14 cellular contexts compared by ENCODE assay signal in the genomic region with DNA sequence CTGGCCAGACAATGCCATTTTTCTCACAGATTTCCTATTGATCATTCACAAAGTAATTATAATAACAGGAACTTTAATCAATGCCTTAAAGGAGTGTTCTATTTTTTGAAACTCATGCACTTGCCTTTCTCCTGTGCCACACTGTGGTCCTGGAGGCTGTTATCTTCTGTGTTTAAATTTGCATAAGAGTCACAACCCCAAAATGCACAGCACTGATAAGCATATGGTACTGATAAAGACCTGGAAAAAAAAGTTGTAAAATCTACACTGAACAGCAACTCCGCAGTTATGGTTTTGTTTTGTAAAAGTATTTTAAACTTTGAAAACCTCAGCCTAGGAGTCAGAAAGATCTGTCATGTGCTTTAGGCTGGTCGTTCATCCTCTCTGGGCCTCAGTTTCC. TPM values are rescaled to one million over a fixed set of nuclear protein-coding genes. Genes with fewer than 3 reads are reported as not detected.
A peak's percentile ranks its signal among the peaks of the same experiment; 100 is the strongest.
DNase-seq lines count a peak whose midpoint lies in the region; ATAC-seq, FAIRE-seq and TF ChIP-seq lines count a peak whose summit lies in the region.
"Had no signal": no experiment of that assay in that cellular context is flagged by ENCODE, and none has a peak within 500 bp of the region (broad histone marks: within the 10 kb centered on the region; RNA-seq: fewer than 3 reads in every experiment).

No MANE protein-coding gene starts in this region.

- H3K36me3 ChIP-seq in HepG2 (replicated peaks in 1 of 2; ENCODE audit: control insufficient read depth in 1 of 2, insufficient read depth in 2 of 2, low read length in 2 of 2) = peaks cover 18 to 55% of the 10 kb centered on the region in 2 experiments
- peaks cover 0 to 11% (median 2%) of the 10 kb centered on the region in 4 donors for H3K36me3 ChIP-seq in right lobe of liver
- no peaks in the 10 kb centered on the region; the same call in 2 of the 3 replicates for H3K36me3 ChIP-seq in K562 (ENCODE audit: control insufficient read depth, insufficient read depth, low read length)
- no peaks in the 10 kb centered on the region for H3K36me3 ChIP-seq in hepatocyte (replicated peaks; ENCODE audit: insufficient read depth, low read depth)
- H3K36me3 ChIP-seq: BLaER1 had no signal

- H3K9me2 ChIP-seq in hepatocyte (replicated peaks; ENCODE audit: insufficient read depth) = no peaks in the 10 kb centered on the region

- no peaks in the 10 kb centered on the region for H3K9me1 ChIP-seq in K562 (ENCODE audit: control insufficient read depth, insufficient read depth, low read length)

- H3K4me2 ChIP-seq in HepG2 (ENCODE audit: low read depth, low read length) = no peak overlapping the region
- H3K4me2 ChIP-seq in K562 (ENCODE audit: insufficient read depth, low read length) = peak overlapping the region; percentile 32
- peak overlapping the region; percentile 37 for H3K4me2 ChIP-seq in hepatocyte
- H3K4me2 ChIP-seq: BLaER1 had no signal

- no peak overlapping the region for H2AFZ ChIP-seq in HepG2 (ENCODE audit: low read length)
- no peak overlapping the region for H2AFZ ChIP-seq in K562 (ENCODE audit: low read depth, low read length)
- H2AFZ ChIP-seq in hepatocyte = no peak overlapping the region

- no peak for ATAC-seq in HepG2
- ATAC-seq in right lobe of liver = no peak
- peak; percentile 82 for ATAC-seq in K562
- no peak for ATAC-seq in GM21526 (IDR thresholded peaks at IDR 0.05; ENCODE audit: low FRiP score, unreplicated experiment)
- ATAC-seq in GM18498 (IDR thresholded peaks at IDR 0.05; ENCODE audit: unreplicated experiment) = no peak
- no peak for ATAC-seq in stimulated activated naive CD8-positive, alpha-beta T cell treated with anti-CD3 and anti-CD28 coated beads, Interleukin-15, Interleukin-2, amounts not matched to agents 100 U/mL and 50 U/mL, for 24 hours

- no peak for FAIRE-seq in HepG2 (lab: Jason Lieb, UNC)
- FAIRE-seq in K562 (lab: Jason Lieb, UNC) = peak; percentile 89
- no peak for FAIRE-seq in urothelium cell line (lab: Jason Lieb, UNC)

- CTCF ChIA-PET in HepG2 (lab: Yijun Ruan, JAX; ENCODE audit: low intra/inter-chr PET ratio, low total read pairs) = no interaction called here
- CTCF ChIA-PET in K562 (lab: Yijun Ruan, JAX; ENCODE audit: low intra/inter-chr PET ratio) = no interaction called here

- no peak overlapping the region for H3K4me3 ChIP-seq in HepG2 (replicated peaks in 1 of 3; ENCODE audit: insufficient read depth in 1 of 3, low read depth in 2 of 3, low read length in 3 of 3)
- H3K4me3 ChIP-seq in right lobe of liver = no peak overlapping the region
- H3K4me3 ChIP-seq in K562 = no peak overlapping the region
- no peak overlapping the region for H3K4me3 ChIP-seq in hepatocyte
- H3K4me3 ChIP-seq: BLaER1 had no signal

- no peak for TF ChIP-seq EP300 in HepG2 (IDR thresholded peaks at IDR 0.05; ENCODE audit: low read depth in 2 of 2, low read length in 2 of 2)
- no peak for TF ChIP-seq EP300 in HepG2 (CRISPR knock-in tag; IDR thresholded peaks at IDR 0.05; ENCODE audit: borderline replicate concordance)
- peak; percentile 94 for TF ChIP-seq EP300 in K562 (IDR thresholded peaks at IDR 0.05; ENCODE audit: low read length)

- H3K9ac ChIP-seq in HepG2 (ENCODE audit: insufficient read depth, low read depth, low read length) (no peak overlapping the region), K562 (ENCODE audit: insufficient read depth in 1 of 2, low read depth in 2 of 2, low read length in 2 of 2) (peak overlapping the region in 1 of 2 experiments; percentile 14; a peak in 1 of 4 replicates)
- H3K9ac ChIP-seq: BLaER1 had no signal

- TF ChIP-seq CTCF in HepG2 (CRISPR knock-in tag; IDR thresholded peaks at IDR 0.05) (no peak), right lobe of liver (IDR thresholded peaks at IDR 0.05) (no peak), K562 (IDR thresholded peaks at IDR 0.05 in 2 of 3, conservative IDR thresholded peaks at IDR 0.05 in 1 of 3; ENCODE audit: insufficient read depth in 2 of 3, low read depth in 1 of 3, low read length in 3 of 3) (no peak), hepatocyte (IDR thresholded peaks at IDR 0.05; ENCODE audit: poor library complexity) (no peak)

- H3K79me2 ChIP-seq in HepG2 (ENCODE audit: insufficient read depth, low read length) (peaks cover 2% of the 10 kb centered on the region), K562 (ENCODE audit: control insufficient read depth, insufficient read depth, low read length) (no peaks in the 10 kb centered on the region), hepatocyte (no peaks in the 10 kb centered on the region)

- no peak for TF ChIP-seq RAD21 in HepG2 (CRISPR knock-in tag; IDR thresholded peaks at IDR 0.05)
- peak in 1 of 2 experiments; percentile 14; a peak in 1 of 4 replicates for TF ChIP-seq RAD21 in K562 (CRISPR knock-in tag; conservative IDR thresholded peaks at IDR 0.05 in 1 of 2, IDR thresholded peaks at IDR 0.05 in 1 of 2)

- H4K20me1 ChIP-seq in HepG2 (ENCODE audit: insufficient read depth, low read length) = no peaks in the 10 kb centered on the region
- no peaks in the 10 kb centered on the region for H4K20me1 ChIP-seq in K562 (replicated peaks; ENCODE audit: control insufficient read depth, insufficient read depth, low read length)
- no peaks in the 10 kb centered on the region for H4K20me1 ChIP-seq in hepatocyte (ENCODE audit: insufficient read depth, poor library complexity, severe bottlenecking)
- H4K20me1 ChIP-seq: BLaER1 had no signal

- WGBS in HepG2 (ENCODE audit: low lambda C conversion rate) = 100% methylated on average over 2 of the region's 2 CpGs
- 86% methylated on average over 2 of the region's 2 CpGs for WGBS in right lobe of liver (ENCODE audit: insufficient coverage, low coverage, low lambda C conversion rate, missing lambda C conversion rate)
- WGBS in K562 (ENCODE audit: insufficient coverage, low coverage, missing lambda C conversion rate) = 0% methylated on average over 2 of the region's 2 CpGs
- 34% methylated on average over 2 of the region's 2 CpGs for WGBS in hepatocyte (ENCODE audit: low lambda C conversion rate, missing lambda C conversion rate)

- H3K4me1 ChIP-seq in HepG2 (ENCODE audit: insufficient read depth, low read length) = peaks cover 44% of the 10 kb centered on the region
- H3K4me1 ChIP-seq in right lobe of liver = peaks cover 0 to 28% (median 8%) of the 10 kb centered on the region in 4 donors
- H3K4me1 ChIP-seq in K562 (replicated peaks in 1 of 2; ENCODE audit: control insufficient read depth in 2 of 2, insufficient read depth in 2 of 2, low read length in 2 of 2) = peaks cover 14 to 34% of the 10 kb centered on the region in 2 experiments; a peak in 4 of 5 replicates
- peaks cover 34% of the 10 kb centered on the region for H3K4me1 ChIP-seq in hepatocyte (ENCODE audit: insufficient read depth)
- H3K4me1 ChIP-seq: BLaER1 had no signal

- H3K9me3 ChIP-seq in HepG2 (ENCODE audit: low read length) = no peaks in the 10 kb centered on the region
- H3K9me3 ChIP-seq in right lobe of liver = no peaks in the 10 kb centered on the region
- H3K9me3 ChIP-seq in K562 (replicated peaks; ENCODE audit: control insufficient read depth, insufficient read depth, low read depth, low read length) = no peaks in the 10 kb centered on the region
- H3K9me3 ChIP-seq in hepatocyte (ENCODE audit: low read depth) = no peaks in the 10 kb centered on the region
- H3K9me3 ChIP-seq: BLaER1 had no signal

- in situ Hi-C loops in HepG2 (cut with HindIII; ENCODE audit: extremely low pct_ligation_motif_present, low pct_unique_long_range_greater_than_20kb) = loop anchor here (5.0 kb wide), 1 partner anchor 100 kb away; the partner anchor contains the start of gene LGR4
- in situ Hi-C loops in K562 (cut with MboI) = loop anchor here (5.0 kb wide), 1 partner anchor 50 kb away; no protein-coding TSS in a partner anchor

- H3K27ac ChIP-seq in HepG2 (ENCODE audit: extremely low read length, insufficient read depth, low read length) = peak overlapping the region; percentile 1
- no peak overlapping the region for H3K27ac ChIP-seq in right lobe of liver
- H3K27ac ChIP-seq in K562 (ENCODE audit: extremely low read depth, low read depth, low read length) = no peak overlapping the region
- H3K27ac ChIP-seq in hepatocyte = no peak overlapping the region
- H3K27ac ChIP-seq: 22Rv1, BLaER1 had no signal

- POLR2A ChIA-PET in HepG2 (lab: Yijun Ruan, JAX) = interaction anchor here (1.3 to 1.4 kb wide), 2 partner anchors 24 to 101 kb away, joined by 3 to 4 read pairs; no protein-coding TSS in a partner anchor
- POLR2A ChIA-PET in K562 (lab: Yijun Ruan, JAX) = interaction anchor here (0.6 kb wide), 1 partner anchor 14 kb away, joined by 3 read pairs; no protein-coding TSS in a partner anchor

- intact Hi-C loops in HepG2 (cut with micrococcal nuclease; ENCODE audit: unreplicated experiment) = no loop called here
- intact Hi-C loops in right lobe of liver (cut with DNase I) = no loop called here
- intact Hi-C loops in K562 (cut with micrococcal nuclease) = loop anchor here (1.0 to 5.0 kb wide), 2 partner anchors 48 to 100 kb away; partner anchors contain the start of gene LGR4

- TF ChIP-seq POLR2A in HepG2 (IDR thresholded peaks at IDR 0.05; ENCODE audit: insufficient read depth in 1 of 2, low read depth in 2 of 2, low read length in 2 of 2) (no peak), right lobe of liver (IDR thresholded peaks at IDR 0.05) (no peak), K562 (conservative IDR thresholded peaks at IDR 0.05) (no peak)

- BruUV-seq in HepG2 (replicated peaks; lab: Mats Ljungman, UMichigan) (no TSS peak), K562 (replicated peaks; lab: Mats Ljungman, UMichigan) (no TSS peak)

- no peak for DNase-seq in HepG2 (ENCODE audit: low spot score)
- no peak for DNase-seq in right lobe of liver
- DNase-seq in K562 (ENCODE audit: extremely low read depth in 1 of 4, low spot score in 3 of 4) = peak; percentile 20 to 76 (median 44)
- no peak for DNase-seq in hepatocyte (ENCODE audit: low spot score)
- DNase-seq in urothelium cell line (ENCODE audit: low spot score) = no peak
- DNase-seq in stimulated activated naive CD8-positive, alpha-beta T cell treated with anti-CD3 and anti-CD28 coated beads, Interleukin-15, Interleukin-2, amounts not matched to agents 100 U/mL and 50 U/mL, for 24 hours = no peak
- DNase-seq: CD8-positive, alpha-beta memory T cell; GF-D8; GOT3; H9 had no signal

- H3K27me3 ChIP-seq in HepG2 (ENCODE audit: control insufficient read depth in 1 of 2, insufficient read depth in 2 of 2, low read length in 2 of 2) (no peaks in the 10 kb centered on the region), right lobe of liver (no peaks in the 10 kb centered on the region), K562 (ENCODE audit: control insufficient read depth in 2 of 2, insufficient read depth in 2 of 2, low read length in 2 of 2) (no peaks in the 10 kb centered on the region), hepatocyte (no peaks in the 10 kb centered on the region)
- H3K27me3 ChIP-seq: BLaER1 had no signal

RNA-seq across cellular contexts. Expression of gene CCDC34, which starts 9.1 kb away (rescaled TPM):
- total RNA-seq in HepG2 (2016; rRNA removed; fragmentation: Illumina TruSeq; extraction: Trizol) = 34.3 and 37.9 TPM in 2 replicates
- 10.7 and 11.6 TPM in 2 replicates for total RNA-seq in HepG2 (2016; cell fraction: cytosol; rRNA removed; fragmentation: Illumina TruSeq; extraction: Trizol; ENCODE audit: low read depth)
- total RNA-seq in HepG2 (2016; cell fraction: insoluble cytoplasmic fraction; rRNA removed; fragmentation: Illumina TruSeq; extraction: Trizol) = 35.1 and 40.9 TPM in 2 replicates
- total RNA-seq in HepG2 (2016; cell fraction: membrane; rRNA removed; fragmentation: Illumina TruSeq; extraction: Trizol) = 18.2 and 19.0 TPM in 2 replicates
- total RNA-seq in HepG2 (2016; cell fraction: nucleus; rRNA removed; fragmentation: Illumina TruSeq; extraction: Trizol) = 16.1 and 19.6 TPM in 2 replicates
- polyA plus RNA-seq in HepG2 (2011; rRNA removed) = 3.2 and 7.6 TPM in 2 replicates
- polyA plus RNA-seq in HepG2 (2011; cell fraction: cytosol; rRNA removed) = 3.7 and 5.9 TPM in 2 replicates
- 2.3 and 2.6 TPM in 2 replicates for polyA plus RNA-seq in HepG2 (2011; cell fraction: nucleus; rRNA removed)
- 7.7 and 20.2 TPM in 2 replicates for polyA plus RNA-seq in HepG2 (2012)
- polyA plus RNA-seq in HepG2 (2016; cell fraction: cytosol; fragmentation: Illumina TruSeq; extraction: Trizol; ENCODE audit: low read depth) = 7.5 and 10.1 TPM in 2 replicates
- polyA plus RNA-seq in HepG2 (2016; cell fraction: insoluble cytoplasmic fraction; fragmentation: Illumina TruSeq; extraction: Trizol; ENCODE audit: low read depth) = 54.7 and 54.9 TPM in 2 replicates
- polyA plus RNA-seq in HepG2 (2016; cell fraction: membrane; fragmentation: Illumina TruSeq; extraction: Trizol; ENCODE audit: low read depth) = 14.2 and 15.6 TPM in 2 replicates
- polyA plus RNA-seq in HepG2 (2016; cell fraction: nucleus; fragmentation: Illumina TruSeq; extraction: Trizol; ENCODE audit: insufficient read depth, low read depth) = 22.5 and 25.2 TPM in 2 replicates
- 6.1 and 10.4 TPM in 2 replicates for polyA minus RNA-seq in HepG2 (2011; rRNA and poly(A)+ RNA removed; ENCODE audit: low replicate concordance)
- 3.0 and 3.5 TPM in 2 replicates for polyA minus RNA-seq in HepG2 (2011; cell fraction: cytosol; rRNA and poly(A)+ RNA removed)
- polyA minus RNA-seq in HepG2 (2011; cell fraction: nucleus; rRNA and poly(A)+ RNA removed) = 15.7 and 17.0 TPM in 2 replicates
- 1 to 10 TPM; 1.8 to 3.6 (median 2.1) TPM for total RNA-seq in right lobe of liver
- total RNA-seq in K562 (2011; cell fraction: chromatin; rRNA removed; ENCODE audit: low replicate concordance) = 2.5 and 6.3 TPM in 2 replicates
- total RNA-seq in K562 (2011; cell fraction: nucleolus; rRNA removed) = 2.5 and 2.7 TPM in 2 replicates
- total RNA-seq in K562 (2011; cell fraction: nucleoplasm; rRNA removed) = 3.3 and 7.7 TPM in 2 replicates
- 13.8 and 16.5 TPM in 2 replicates for total RNA-seq in K562 (2014; rRNA removed)
- total RNA-seq in K562 (2014; rRNA removed; fragmentation: Illumina TruSeq; extraction: Trizol) = 22.4 and 24.7 TPM in 2 replicates
- 32.6 and 34.7 TPM in 2 replicates for total RNA-seq in K562 (2015; rRNA removed; fragmentation: Illumina TruSeq; extraction: Trizol)
- 14.8 and 15.7 TPM in 2 replicates for total RNA-seq in K562 (2021)
- 8.1 and 11.9 TPM in 2 replicates for polyA plus RNA-seq in K562 (2011; rRNA removed)
- polyA plus RNA-seq in K562 (2011; cell fraction: cytosol; rRNA removed) = 5.8 and 7.1 TPM in 2 replicates
- 5.1 and 5.8 TPM in 2 replicates for polyA plus RNA-seq in K562 (2011; cell fraction: nucleus; rRNA removed)
- polyA plus RNA-seq in K562 (2012) = 16.1 and 24.0 TPM in 2 replicates
- 30.9 and 42.0 TPM in 2 replicates for polyA plus RNA-seq in K562 (2014; fragmentation: Illumina TruSeq; extraction: Trizol)
- polyA plus RNA-seq in K562 (2014; fragmentation: Nextera tagmentation; extraction: Ambion mirVana) = 1 to 10 TPM; 6.2 to 6.6 TPM
- polyA plus RNA-seq in K562 (2014; rRNA removed) = 15.6 and 19.0 TPM in 2 replicates
- polyA minus RNA-seq in K562 (2011; rRNA and poly(A)+ RNA removed) = 5.4 and 7.6 TPM in 2 replicates
- 3.1 and 4.3 TPM in 2 replicates for polyA minus RNA-seq in K562 (2011; cell fraction: cytosol; rRNA and poly(A)+ RNA removed)
- 4.7 and 5.2 TPM in 2 replicates for polyA minus RNA-seq in K562 (2011; cell fraction: nucleus; rRNA and poly(A)+ RNA removed)
- 6.8 and 7.5 TPM in 2 replicates for total RNA-seq in hepatocyte
- 4.6 and 6.0 TPM in 2 replicates for polyA plus RNA-seq in hepatocyte

Comparison
In these comparisons a context has a peak if more than half of its experiments do, and no peak if none do; other contexts are left out.
1. DNase-seq: peak in K562 (4 of 4); none in HepG2 (single experiment), right lobe of liver (0 of 3), hepatocyte (single experiment), urothelium cell line (single experiment) and stimulated activated naive CD8-positive, alpha-beta T cell treated with anti-CD3 and anti-CD28 coated beads, Interleukin-15, Interleukin-2, amounts not matched to agents 100 U/mL and 50 U/mL, for 24 hours (single experiment).
2. Of the 241 proteins assayed by ChIP-seq in both HepG2 and K562: peak only in HepG2: none; only in K562: ATF4, BHLHE40, CC2D1A, CREM, DPF2, EP300 and 22 more; in both: none; in neither: 201; mixed calls (peak in some experiments, not most) for 12.